In genomic region chr3:153161714-153162512, GRCh38 we compare ENCODE assay signal across 8 cellular contexts. TPM values are rescaled to one million over a fixed set of nuclear protein-coding genes. Genes with fewer than 3 reads are reported as not detected.
DNase-seq lines count a peak whose midpoint lies in the region; ATAC-seq lines count a peak whose summit lies in the region.

Gene RAP2B, plus strand, starts transcription at chr3:153162226. Its CDS starts 468 bp downstream, at chr3:153162694.

- peak; percentile 33 for ATAC-seq in GM18858 (IDR thresholded peaks at IDR 0.05; ENCODE audit: unreplicated experiment)
- peak; percentile 39 for ATAC-seq in HG03066 (IDR thresholded peaks at IDR 0.05; ENCODE audit: low read depth, unreplicated experiment)

- DNase-seq in A172 (ENCODE audit: low spot score): peak; percentile 85
- DNase-seq in NCI-H2227 (lab: John Stamatoyannopoulos, UW; ENCODE audit: unreplicated experiment): peak; percentile 89
- peak; percentile 86 for DNase-seq in activated CD4-positive, CD25-positive, alpha-beta regulatory T cell treated with anti-CD3 and anti-CD28 coated beads, Interleukin-2, amount 50 U/mL, for 16 hours (ENCODE audit: low read depth, low spot score)
- peak; percentile 87 for DNase-seq in central memory CD4-positive, alpha-beta T cell
- DNase-seq in islet precursor cell: peak; percentile 99
- peak; percentile 99 for DNase-seq in stimulated activated CD4-positive, alpha-beta T cell treated with anti-CD3 and anti-CD28 coated beads, Interleukin-12 subunit alpha, Interleukin-12 subunit beta, amount 100 ng/mL, for 4 hours

RNA-seq across cellular contexts. Expression of gene RAP2B, which starts in this region (rescaled TPM):
- total RNA-seq in A172 (2014; rRNA removed; shearing (Covaris generic)): 11.6 and 15.9 TPM in 2 replicates

Comparison
In these comparisons a context has a peak if more than half of its experiments do, and no peak if none do; other contexts are left out.
1. Peak in every context shown above with its lines: DNase-seq and ATAC-seq.